ENCODE assay signal across 27 cellular contexts in the genomic region with DNA sequence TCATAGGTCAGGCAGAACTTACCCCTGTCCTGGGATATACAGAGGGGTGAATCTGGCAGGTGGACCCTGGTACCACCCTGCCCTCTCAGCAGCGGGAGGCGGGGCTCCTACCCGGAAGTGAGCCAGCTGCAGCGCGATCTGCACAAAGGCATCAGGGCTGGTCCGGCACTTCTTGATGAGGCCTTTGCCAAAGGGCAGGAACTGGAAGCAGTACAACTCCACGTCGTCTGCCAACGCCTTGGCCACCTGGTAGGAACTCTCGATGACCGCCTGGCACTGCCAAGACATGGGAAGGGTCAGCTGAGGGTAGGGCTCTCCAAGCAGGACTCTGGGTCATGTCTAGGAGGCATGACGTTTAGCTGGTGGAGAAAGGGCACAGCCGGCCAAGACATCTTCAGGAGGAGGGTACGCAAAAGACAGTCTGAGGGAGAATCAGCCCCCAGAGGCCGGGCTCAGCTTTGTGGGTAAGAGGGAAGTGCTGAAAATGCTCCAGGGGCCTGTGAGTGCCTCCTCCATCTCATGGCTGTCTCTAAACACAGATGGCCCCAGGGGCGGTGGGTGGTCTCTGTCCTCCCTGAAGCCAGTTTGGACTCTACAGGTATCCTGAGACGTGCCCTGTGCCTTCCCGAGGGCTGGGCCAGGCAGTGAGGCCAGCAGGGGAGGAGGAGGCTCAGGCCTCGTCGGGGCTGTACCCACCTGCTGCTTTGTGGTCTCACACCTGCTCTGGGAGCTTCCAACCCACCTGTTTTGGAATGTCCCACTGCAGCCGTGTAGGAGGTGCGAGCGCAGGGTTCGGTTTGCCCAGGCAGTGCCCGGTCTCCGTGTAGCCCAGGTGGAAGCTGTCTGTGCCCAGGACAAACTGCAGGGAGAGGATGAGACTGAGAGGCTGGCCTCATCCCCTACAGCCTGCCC. TPM values are rescaled to one million over a fixed set of nuclear protein-coding genes. Genes with fewer than 3 reads are reported as not detected.
"Had no signal": no experiment of that assay in that cellular context is flagged by ENCODE, and none has a peak within 500 bp of the region (broad histone marks: within the 10 kb centered on the region; RNA-seq: fewer than 3 reads in every experiment).

No MANE protein-coding gene starts in this region.

- H3K4me3 ChIP-seq: gastroesophageal sphincter, heart left ventricle, left lung, SJSA1, suprapubic skin had no signal

- DNase-seq: activated CD4-positive, alpha-beta T cell treated with anti-CD3 and anti-CD28 coated beads for 48 hours; activated CD8-positive, alpha-beta T cell treated with anti-CD3 and anti-CD28 coated beads, Interleukin-2, amount 10 ng/mL, durations not matched to agents 7 days and 5 days; activated naive CD4-positive, alpha-beta T cell treated with anti-CD3 and anti-CD28 coated beads, Interleukin-2, amount 10 ng/mL, durations not matched to agents 7 days and 5 days; activated naive CD8-positive, alpha-beta T cell treated with anti-CD3 and anti-CD28 coated beads, Interleukin-2, amount 50 U/mL, for 24 hours; activated T-cell treated with anti-CD3 and anti-CD28 coated beads, Interleukin-2, amount 50 U/mL, for 24 hours; anterior cingulate cortex; brain microvascular endothelial cell; effector CD8-positive, alpha-beta T cell; left lung; mesendoderm; naive thymus-derived CD8-positive, alpha-beta T cell; retina; stimulated activated CD4-positive, alpha-beta T cell treated with anti-CD3 and anti-CD28 coated beads, Interleukin-12 subunit alpha, Interleukin-12 subunit beta, amount 100 ng/mL, for 4 hours; stimulated activated CD4-positive, alpha-beta T cell treated with anti-CD3 and anti-CD28 coated beads, Interleukin-1b, Interleukin-23, amount 100 ng/mL, for 48 hours; stimulated activated CD8-positive, alpha-beta memory T cell treated with anti-CD3 and anti-CD28 coated beads, Interleukin-4, amount 100 ng/mL, for 48 hours; stimulated activated naive CD8-positive, alpha-beta T cell treated with anti-CD3 and anti-CD28 coated beads, Interleukin-15, Interleukin-2, amounts not matched to agents 100 U/mL and 50 U/mL, for 24 hours; SW 1271; T-helper 2 cell had no signal

- H3K27ac ChIP-seq: brain microvascular endothelial cell, gastroesophageal sphincter, left lung, neutrophil, SJSA1, suprapubic skin had no signal

- H3K36me3 ChIP-seq: brain microvascular endothelial cell, SJSA1 had no signal

- H3K27me3 Mint-ChIP-seq: activated naive CD4-positive, alpha-beta T cell treated with anti-CD3 and anti-CD28 coated beads, Interleukin-2, amount 10 ng/mL, durations not matched to agents 7 days and 5 days; activated naive CD8-positive, alpha-beta T cell treated with anti-CD3 and anti-CD28 coated beads, Interleukin-2, amount 50 U/mL, for 24 hours; activated T-cell treated with anti-CD3 and anti-CD28 coated beads, Interleukin-2, amount 50 U/mL, for 24 hours; naive thymus-derived CD8-positive, alpha-beta T cell; type B pancreatic cell had no signal

- H3K4me3 Mint-ChIP-seq: activated CD8-positive, alpha-beta T cell treated with anti-CD3 and anti-CD28 coated beads, Interleukin-2, amount 10 ng/mL, durations not matched to agents 7 days and 5 days; activated naive CD4-positive, alpha-beta T cell treated with anti-CD3 and anti-CD28 coated beads, Interleukin-2, amount 10 ng/mL, durations not matched to agents 7 days and 5 days; activated naive CD8-positive, alpha-beta T cell treated with anti-CD3 and anti-CD28 coated beads, Interleukin-2, amount 50 U/mL, for 24 hours; activated T-cell treated with anti-CD3 and anti-CD28 coated beads, Interleukin-2, amount 50 U/mL, for 24 hours; type B pancreatic cell had no signal

- ATAC-seq: activated CD8-positive, alpha-beta T cell treated with anti-CD3 and anti-CD28 coated beads, Interleukin-2, amount 10 ng/mL, durations not matched to agents 7 days and 5 days; activated naive CD8-positive, alpha-beta T cell treated with anti-CD3 and anti-CD28 coated beads, Interleukin-2, amount 50 U/mL, for 24 hours; esophagus mucosa; gastroesophageal sphincter; left lung; naive thymus-derived CD8-positive, alpha-beta T cell; stimulated activated naive CD8-positive, alpha-beta T cell treated with anti-CD3 and anti-CD28 coated beads, Interleukin-15, Interleukin-2, amounts not matched to agents 100 U/mL and 50 U/mL, for 24 hours had no signal

- H3K4me1 Mint-ChIP-seq: activated naive CD8-positive, alpha-beta T cell treated with anti-CD3 and anti-CD28 coated beads, Interleukin-2, amount 50 U/mL, for 24 hours had no signal

- H3K4me1 ChIP-seq: gastroesophageal sphincter, left lung, SJSA1, suprapubic skin had no signal

- H3K27ac Mint-ChIP-seq: activated CD8-positive, alpha-beta T cell treated with anti-CD3 and anti-CD28 coated beads, Interleukin-2, amount 10 ng/mL, durations not matched to agents 7 days and 5 days; activated naive CD4-positive, alpha-beta T cell treated with anti-CD3 and anti-CD28 coated beads, Interleukin-2, amount 10 ng/mL, durations not matched to agents 7 days and 5 days; activated naive CD8-positive, alpha-beta T cell treated with anti-CD3 and anti-CD28 coated beads, Interleukin-2, amount 50 U/mL, for 24 hours; activated T-cell treated with anti-CD3 and anti-CD28 coated beads, Interleukin-2, amount 50 U/mL, for 24 hours; activated T-helper 2 cell treated with anti-CD3 and anti-CD28 coated beads, Interferon-gamma antibody, Interleukin-2, Interleukin-4, amounts not matched to agents 10 μg/mL and 5 μg/mL and 100 μg/mL, durations not matched to agents 14 hours and 24 hours and 36 hours; type B pancreatic cell had no signal

- H3K27me3 ChIP-seq: brain microvascular endothelial cell, gastroesophageal sphincter, heart left ventricle, left lung, neutrophil, SJSA1, suprapubic skin had no signal

- H3K9me3 Mint-ChIP-seq: activated naive CD4-positive, alpha-beta T cell treated with anti-CD3 and anti-CD28 coated beads, Interleukin-2, amount 10 ng/mL, durations not matched to agents 7 days and 5 days; activated naive CD8-positive, alpha-beta T cell treated with anti-CD3 and anti-CD28 coated beads, Interleukin-2, amount 50 U/mL, for 24 hours; activated T-cell treated with anti-CD3 and anti-CD28 coated beads, Interleukin-2, amount 50 U/mL, for 24 hours; activated T-helper 2 cell treated with anti-CD3 and anti-CD28 coated beads, Interferon-gamma antibody, Interleukin-2, Interleukin-4, amounts not matched to agents 10 μg/mL and 5 μg/mL and 100 μg/mL, durations not matched to agents 14 hours and 24 hours and 36 hours; naive thymus-derived CD8-positive, alpha-beta T cell; type B pancreatic cell had no signal

- H3K9me3 ChIP-seq: gastroesophageal sphincter, heart left ventricle, left lung, neutrophil, SJSA1, suprapubic skin had no signal

RNA-seq across cellular contexts. Expression of a gene that starts 8.8 kb away (rescaled TPM):
- total RNA-seq: activated CD8-positive, alpha-beta T cell treated with anti-CD3 and anti-CD28 coated beads, Interleukin-2, amount 10 ng/mL, durations not matched to agents 7 days and 5 days; esophagus mucosa; gastroesophageal sphincter; heart left ventricle; kidney; left lung; naive thymus-derived CD8-positive, alpha-beta T cell; SJSA1; suprapubic skin had no signal
- polyA plus RNA-seq: heart left ventricle; naive thymus-derived CD8-positive, alpha-beta T cell had no signal

RNA-seq across cellular contexts. Expression of a gene that starts 29.1 kb away (rescaled TPM):
- polyA plus RNA-seq: naive thymus-derived CD8-positive, alpha-beta T cell had no signal
